Comparison of ENCODE assay signal across 8 cellular contexts in genomic region chr1:44632511-44633072, GRCh38. TPM values are rescaled to one million over a fixed set of nuclear protein-coding genes. Genes with fewer than 3 reads are reported as not detected.
DNase-seq lines count a peak whose midpoint lies in the region; ATAC-seq, FAIRE-seq and TF ChIP-seq lines count a peak whose summit lies in the region.

No MANE protein-coding gene starts in this region.

- BruUV-seq in Caco-2 (replicated peaks; lab: Mats Ljungman, UMichigan) = no TSS peak

- H3K27ac Mint-ChIP-seq in Caco-2 (ENCODE audit: unreplicated experiment) = peak overlapping the region; percentile 94

- H3K27me3 Mint-ChIP-seq in Caco-2 (ENCODE audit: insufficient read depth, unreplicated experiment) = no peaks in the 10 kb centered on the region

- peak overlapping the region in 3 of 5 donors; percentile 95 to 96 (median 96) for H3K27ac ChIP-seq in adrenal gland
- peak overlapping the region in 1 of 2 donors; percentile 25 for H3K27ac ChIP-seq in kidney (ENCODE audit: low read depth in 2 of 2, low read length in 2 of 2)
- H3K27ac ChIP-seq in substantia nigra (ENCODE audit: low read depth, low read length, poor library complexity, severe bottlenecking) = peak overlapping the region; percentile 88

- no peaks in the 10 kb centered on the region for H3K9me3 Mint-ChIP-seq in Caco-2 (ENCODE audit: unreplicated experiment)

- DNase-seq in Caco-2 (no peak), adrenal gland (no peak), kidney (no peak), substantia nigra (lab: John Stamatoyannopoulos, UW) (no peak), omental fat pad (ENCODE audit: low spot score) (no peak)
- DNase-seq in Jurkat, Clone E6-1 (ENCODE audit: low read depth, low spot score) = no peak

- no peak for FAIRE-seq in kidney (lab: Jason Lieb, UNC)

- H3K27me3 ChIP-seq in Caco-2 (replicated peaks; ENCODE audit: control insufficient read depth, insufficient read depth, low read length) = no peaks in the 10 kb centered on the region
- no peaks in the 10 kb centered on the region for H3K27me3 ChIP-seq in adrenal gland

- POLR2A ChIA-PET in Caco-2 (lab: Charles Lee) = interaction anchor here (0.5 to 1.9 kb wide), 7 partner anchors 10 to 294 kb away, joined by 3 to 11 read pairs (median 6); partner anchors contain the start of genes ARMH1 and TMEM53

- peak overlapping the region; percentile 79 to 88 for H3K9ac ChIP-seq in kidney (ENCODE audit: low read length in 2 of 2)

- H3K4me1 ChIP-seq in Caco-2 = 0 out of 2 replicates have a peak, but pooled peaks cover 4% of the 10 kb centered on the region
- peaks cover 7 to 46% of the 10 kb centered on the region in 2 donors for H3K4me1 ChIP-seq in adrenal gland (replicated peaks in 1 of 2)
- peaks cover 15 to 20% of the 10 kb centered on the region in 2 donors for H3K4me1 ChIP-seq in kidney (ENCODE audit: control insufficient read depth in 1 of 2, insufficient read depth in 1 of 2, low read depth in 1 of 2, low read length in 2 of 2)

- peak overlapping the region; percentile 86 for H3K4me3 Mint-ChIP-seq in Caco-2 (ENCODE audit: unreplicated experiment)

- no peak for TF ChIP-seq CTCF in Caco-2 (IDR thresholded peaks at IDR 0.05; ENCODE audit: insufficient read depth in 1 of 2, low read depth in 1 of 2, low read length in 1 of 2, severe bottlenecking in 1 of 2, unreplicated experiment in 1 of 2)
- no peak for TF ChIP-seq CTCF in adrenal gland (IDR thresholded peaks at IDR 0.05)
- no peak for TF ChIP-seq CTCF in kidney (IDR thresholded peaks at IDR 0.05; ENCODE audit: borderline replicate concordance, extremely low read depth, insufficient read depth)
- TF ChIP-seq CTCF in omental fat pad (IDR thresholded peaks at IDR 0.05) = no peak

- no peaks in the 10 kb centered on the region for H3K9me3 ChIP-seq in Caco-2
- H3K9me3 ChIP-seq in adrenal gland (replicated peaks in 1 of 3) = no peaks in the 10 kb centered on the region
- H3K9me3 ChIP-seq in kidney (ENCODE audit: control insufficient read depth in 1 of 2, low read length in 2 of 2) = no peaks in the 10 kb centered on the region

- ATAC-seq in GM21723 (IDR thresholded peaks at IDR 0.05; ENCODE audit: unreplicated experiment) (no peak), GM21576 (IDR thresholded peaks at IDR 0.05; ENCODE audit: unreplicated experiment) (no peak), omental fat pad (ENCODE audit: low FRiP score) (no peak)

- H3K36me3 ChIP-seq in Caco-2 (ENCODE audit: control insufficient read depth, insufficient read depth, low read length) = no peaks in the 10 kb centered on the region; the same call in 1 of the 2 replicates
- peaks cover 0 to 44% of the 10 kb centered on the region in 2 donors for H3K36me3 ChIP-seq in adrenal gland (replicated peaks in 1 of 2)
- H3K36me3 ChIP-seq in kidney (ENCODE audit: control insufficient read depth in 1 of 2, insufficient read depth in 2 of 2, low read length in 2 of 2) = peaks cover 15 to 26% of the 10 kb centered on the region in 2 donors

- H3K4me3 ChIP-seq in Caco-2 (ENCODE audit: low read depth, low read length) (peak overlapping the region; percentile 77), adrenal gland (peak overlapping the region in 2 of 4 donors; percentile 59 to 86), kidney (ENCODE audit: low read length in 2 of 2) (peak overlapping the region; percentile 56 to 69)
- H3K4me3 ChIP-seq in Jurkat, Clone E6-1 (ENCODE audit: low read length) = peak overlapping the region; percentile 79

- WGBS in adrenal gland, 4 donors = 8 to 15% (median 10%) methylated on average over 4 to 14 of the region's 14 CpGs

- peaks cover 8% of the 10 kb centered on the region for H3K4me1 Mint-ChIP-seq in Caco-2 (ENCODE audit: low read depth, unreplicated experiment)

- intact Hi-C loops in Caco-2 (cut with micrococcal nuclease; ENCODE audit: unreplicated experiment) (no loop called here), adrenal gland (cut with DNase I) (no loop called here), kidney (cut with DNase I) (no loop called here)

- CTCF ChIA-PET in Caco-2 (lab: Charles Lee) = interaction anchor here (0.7 to 1.2 kb wide), 2 partner anchors 19 to 41 kb away, joined by 3 read pairs; no protein-coding TSS in a partner anchor

- no peak for TF ChIP-seq POLR2A in adrenal gland (IDR thresholded peaks at IDR 0.05)

- H3K36me3 Mint-ChIP-seq in Caco-2 (ENCODE audit: insufficient read depth, unreplicated experiment) = peaks cover 26% of the 10 kb centered on the region

RNA-seq across cellular contexts. Expression of gene TMEM53, which starts 41.7 kb away (rescaled TPM):
- total RNA-seq in Caco-2 (2022) (3.5 and 4.4 TPM in 2 replicates), adrenal gland (10 to 100 TPM in 6 of 8 donors, 1 to 10 TPM in 2; 7.2 to 47.4 (median 13.5) TPM), kidney (16.4 TPM), omental fat pad (10 to 100 TPM in 3 of 4 donors, 1 to 10 TPM in 1; 7.6 to 14.0 (median 10.3) TPM)
- polyA plus RNA-seq in Jurkat, Clone E6-1 (2012; ENCODE audit: insufficient read depth, insufficient read length) = 11.5 TPM
- polyA plus RNA-seq in adrenal gland (10 to 100 TPM; 10.5 to 13.5 (median 12.1) TPM), kidney (ENCODE audit: insufficient read depth, low read depth, low replicate concordance) (45.0 TPM)

RNA-seq across cellular contexts. Expression of gene ARMH1, which starts 41.9 kb away (rescaled TPM):
- total RNA-seq in Caco-2 (2022) (0.37 TPM in 1 of 2 replicates, not detected in the other), adrenal gland (10 to 100 TPM in 1 of 8 donors, 1 to 10 TPM in 5, under 1 TPM in 2; 0.18 to 12.4 (median 3.7) TPM), kidney (3.9 TPM), omental fat pad (1 to 10 TPM in 3 of 4 donors, under 1 TPM in 1; 0.47 to 2.4 (median 1.2) TPM)
- 3.0 TPM for polyA plus RNA-seq in Jurkat, Clone E6-1 (2012; ENCODE audit: insufficient read depth, insufficient read length)
- polyA plus RNA-seq in adrenal gland (10 to 100 TPM in 2 of 3 donors, 1 to 10 TPM in 1; 1.8 to 76.0 (median 47.7) TPM), kidney (ENCODE audit: insufficient read depth, low read depth, low replicate concordance) (3.4 TPM)
